8 cellular contexts compared by ENCODE assay signal in genomic region chr14:80850197-80850814, GRCh38.
A peak's percentile ranks its signal among the peaks of the same experiment; 100 is the strongest.
DNase-seq lines count a peak whose midpoint lies in the region; ATAC-seq and TF ChIP-seq lines count a peak whose summit lies in the region.

No MANE protein-coding gene starts in this region.

- H3K36me3 Mint-ChIP-seq in type B pancreatic cell, result no peaks in the 10 kb centered on the region

- H3K4me1 ChIP-seq in KMS-11 (ENCODE audit: low read depth, poor library complexity, severe bottlenecking) (peaks cover 8% of the 10 kb centered on the region), iPS DF 6.9 (ENCODE audit: control insufficient read depth, insufficient read depth, low read length) (no peaks in the 10 kb centered on the region)

- H3K9me3 ChIP-seq in iPS DF 6.9 (ENCODE audit: control insufficient read depth, insufficient read depth, low read length), result no peaks in the 10 kb centered on the region

- no peaks in the 10 kb centered on the region for H4K20me1 ChIP-seq in KMS-11 (ENCODE audit: insufficient read depth)

- no peaks in the 10 kb centered on the region for H3K4me1 Mint-ChIP-seq in type B pancreatic cell (ENCODE audit: unreplicated experiment)

- no peak overlapping the region for H3K27ac ChIP-seq in KMS-11
- no peak overlapping the region for H3K27ac ChIP-seq in VCaP
- H3K27ac ChIP-seq in iPS DF 6.9 (ENCODE audit: low read length), result no peak overlapping the region

- H2AFZ ChIP-seq in KMS-11 (ENCODE audit: low read depth), result no peak overlapping the region

- in situ Hi-C loops in GM13977 (cut with MboI; ENCODE audit: low pct_unique_long_range_greater_than_20kb, low sequenced_read_pairs, unreplicated experiment), result no loop called here

- H3K36me3 ChIP-seq in KMS-11 (ENCODE audit: insufficient read depth) (no peaks in the 10 kb centered on the region), iPS DF 6.9 (ENCODE audit: control insufficient read depth, insufficient read depth, low read length) (no peaks in the 10 kb centered on the region)

- TF ChIP-seq CTCF in GM13977 (IDR thresholded peaks at IDR 0.05; ENCODE audit: extremely low read depth, insufficient read depth, missing control alignments) (peak; percentile 59), KMS-11 (conservative IDR thresholded peaks at IDR 0.05; ENCODE audit: low read depth, low read length) (peak; percentile 68), VCaP (conservative IDR thresholded peaks at IDR 0.05) (peak; percentile 69), type B pancreatic cell (conservative IDR thresholded peaks at IDR 0.05) (peak; percentile 89)

- H3K4me3 ChIP-seq in KMS-11 (IDR thresholded peaks at IDR 0.05; ENCODE audit: insufficient read depth, low read depth, low read length), result no peak overlapping the region
- H3K4me3 ChIP-seq in iPS DF 6.9 (ENCODE audit: low read length), result no peak overlapping the region

- H3K4me2 ChIP-seq in KMS-11, result no peak overlapping the region

- H3K27me3 ChIP-seq in KMS-11 (ENCODE audit: insufficient read depth, low read depth) (no peaks in the 10 kb centered on the region), iPS DF 6.9 (ENCODE audit: control insufficient read depth, insufficient read depth, low read length) (no peaks in the 10 kb centered on the region)

- H3K9ac ChIP-seq in KMS-11, result no peak overlapping the region

- peak; percentile 35 for DNase-seq in AG08395 (ENCODE audit: low spot score)
- DNase-seq in GM13977 (ENCODE audit: low spot score), result peak; percentile 10
- peak; percentile 4 for DNase-seq in iPS DF 6.9 (ENCODE audit: low read depth, low spot score)
- DNase-seq in type B pancreatic cell (ENCODE audit: extremely low spot score, unreplicated experiment), result no peak
- no peak for DNase-seq in anterior cingulate cortex (lab: John Stamatoyannopoulos, UW)

- no peaks in the 10 kb centered on the region for H3K27me3 Mint-ChIP-seq in type B pancreatic cell

- H3K4me3 Mint-ChIP-seq in type B pancreatic cell, result no peak overlapping the region

- ATAC-seq in GM18909 (IDR thresholded peaks at IDR 0.05; ENCODE audit: poor library complexity, unreplicated experiment), result no peak

- H3K9me3 Mint-ChIP-seq in type B pancreatic cell, result no peaks in the 10 kb centered on the region

- no CpG with 5 or more reads among the region's 4 CpGs for WGBS in iPS DF 6.9 (ENCODE audit: insufficient coverage, insufficient read length)

- no peak overlapping the region for H3K27ac Mint-ChIP-seq in type B pancreatic cell

- no peaks in the 10 kb centered on the region for H3K79me2 ChIP-seq in KMS-11 (ENCODE audit: insufficient read depth, low read depth)

Comparison
In these comparisons a context has a peak if more than half of its experiments do, and no peak if none do; other contexts are left out.
1. DNase-seq: peak in AG08395 (single experiment), GM13977 (single experiment) and iPS DF 6.9 (single experiment); none in type B pancreatic cell (single experiment) and anterior cingulate cortex (0 of 58).
2. Peak in every context shown above with its lines, with median percentiles within 50 percentile points of each other: CTCF ChIP-seq.